In the genomic region with DNA sequence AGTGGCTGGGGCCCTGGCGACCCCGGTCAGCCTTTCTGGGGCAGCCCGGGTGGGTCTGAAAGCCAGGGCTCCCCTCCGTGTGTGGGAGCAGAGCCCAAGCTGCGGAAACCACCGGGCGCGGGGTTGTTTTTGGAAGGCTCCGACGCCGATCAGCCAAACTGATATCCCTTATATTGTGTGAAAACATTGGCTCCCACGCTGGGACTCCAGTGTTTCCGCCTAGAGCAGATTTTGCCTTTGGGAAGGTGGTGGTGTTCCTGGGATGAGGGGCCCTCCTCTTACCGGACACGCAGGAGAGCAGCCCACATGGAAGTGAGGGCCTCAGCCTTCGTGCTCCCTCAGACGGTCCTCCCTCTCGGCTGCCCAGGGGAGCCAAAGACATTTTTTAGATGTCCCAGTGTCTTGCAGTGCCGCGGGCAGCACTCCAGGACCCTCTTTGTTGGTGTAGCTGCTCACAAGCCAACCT, we compare ENCODE assay signal across 12 cellular contexts. TPM values are rescaled to one million over a fixed set of nuclear protein-coding genes. Genes with fewer than 3 reads are reported as not detected.
DNase-seq lines count a peak whose midpoint lies in the region; ATAC-seq and TF ChIP-seq lines count a peak whose summit lies in the region.
"Had no signal": no experiment of that assay in that cellular context is flagged by ENCODE, and none has a peak within 500 bp of the region (broad histone marks: within the 10 kb centered on the region; RNA-seq: fewer than 3 reads in every experiment).

No MANE protein-coding gene starts in this region.

- H3K36me3 ChIP-seq in body of pancreas (replicated peaks in 1 of 2; ENCODE audit: insufficient read depth in 1 of 2, low read depth in 2 of 2) (no peaks in the 10 kb centered on the region), right atrium auricular region (no peaks in the 10 kb centered on the region), rectal smooth muscle tissue (ENCODE audit: control insufficient read depth, insufficient read depth, low read length) (no peaks in the 10 kb centered on the region), upper lobe of right lung (no peaks in the 10 kb centered on the region)

- no peak for DNase-seq in body of pancreas
- no peak for DNase-seq in right atrium auricular region (ENCODE audit: low spot score)
- DNase-seq in upper lobe of right lung = no peak
- no peak for DNase-seq in NCI-H187 treated with DMSO at 0.1 percent for 48 hours (lab: John Stamatoyannopoulos, UW)
- no peak for DNase-seq in effector CD4-positive, alpha-beta T cell
- DNase-seq: activated naive CD4-positive, alpha-beta T cell treated with anti-CD3 and anti-CD28 coated beads, Interleukin-2, amount 50 U/mL, for 16 hours; MG63; NCI-H1694 treated with DMSO at 0.1 percent for 48 hours; SHP77 had no signal

- TF ChIP-seq CTCF in body of pancreas (IDR thresholded peaks at IDR 0.05) (no peak), right atrium auricular region (IDR thresholded peaks at IDR 0.05) (no peak), upper lobe of right lung (IDR thresholded peaks at IDR 0.05) (no peak)

- no peak for ATAC-seq in body of pancreas
- ATAC-seq in upper lobe of right lung = no peak
- no peak for ATAC-seq in GM21786 (IDR thresholded peaks at IDR 0.05; ENCODE audit: unreplicated experiment)
- ATAC-seq: GM23338 had no signal

- H3K27ac ChIP-seq in body of pancreas (peak overlapping the region in 3 of 4 donors; percentile 8 to 63 (median 43)), right atrium auricular region (peak overlapping the region; percentile 87 to 92), rectal smooth muscle tissue (ENCODE audit: low read depth, low read length) (peak overlapping the region; percentile 15), upper lobe of right lung (peak overlapping the region; percentile 73)

- no peaks in the 10 kb centered on the region for H3K27me3 ChIP-seq in body of pancreas
- no peaks in the 10 kb centered on the region for H3K27me3 ChIP-seq in right atrium auricular region
- H3K27me3 ChIP-seq in rectal smooth muscle tissue (ENCODE audit: control insufficient read depth, insufficient read depth, low read length) = no peaks in the 10 kb centered on the region
- no peaks in the 10 kb centered on the region for H3K27me3 ChIP-seq in upper lobe of right lung
- H3K27me3 ChIP-seq: MG63 had no signal

- H3K9ac ChIP-seq in rectal smooth muscle tissue (ENCODE audit: low read length) = no peak overlapping the region

- intact Hi-C loops in body of pancreas (cut with DNase I) = no loop called here
- intact Hi-C loops in upper lobe of right lung (cut with DNase I) = no loop called here

- H3K4me3 ChIP-seq in body of pancreas = no peak overlapping the region
- peak overlapping the region in 1 of 2 donors; percentile 11 for H3K4me3 ChIP-seq in right atrium auricular region
- H3K4me3 ChIP-seq in rectal smooth muscle tissue (ENCODE audit: low read length) = no peak overlapping the region
- no peak overlapping the region for H3K4me3 ChIP-seq in upper lobe of right lung
- H3K4me3 ChIP-seq: GM23338, MG63 had no signal

- 79 to 87% methylated on average over 19 to 20 of the region's 20 CpGs for WGBS in body of pancreas, 2 donors

- TF ChIP-seq POLR2A in body of pancreas (IDR thresholded peaks at IDR 0.05) = no peak

- H3K4me1 ChIP-seq in body of pancreas = no peaks in the 10 kb centered on the region
- peaks cover 0 to 40% of the 10 kb centered on the region in 2 donors for H3K4me1 ChIP-seq in right atrium auricular region
- no peaks in the 10 kb centered on the region for H3K4me1 ChIP-seq in rectal smooth muscle tissue (ENCODE audit: control insufficient read depth, insufficient read depth, low read length)
- no peaks in the 10 kb centered on the region for H3K4me1 ChIP-seq in upper lobe of right lung

- H3K9me3 ChIP-seq in body of pancreas (no peaks in the 10 kb centered on the region), right atrium auricular region (no peaks in the 10 kb centered on the region), upper lobe of right lung (no peaks in the 10 kb centered on the region)
- H3K9me3 ChIP-seq: MG63 had no signal

RNA-seq across cellular contexts. Expression of a gene that starts 54.3 kb away (rescaled TPM):
- total RNA-seq in body of pancreas (1 to 10 TPM in 1 of 2 donors, not detected in 1; 3.6 TPM), right atrium auricular region (10 to 100 TPM in 1 of 2 donors, 1 to 10 TPM in 1; 5.1 to 12.0 TPM), upper lobe of right lung (1.0 TPM)

Comparison
In these comparisons a context has a peak if more than half of its experiments do, and no peak if none do; other contexts are left out.
1. H3K27ac ChIP-seq: peak in every context shown above with its lines; median percentile 90 in right atrium auricular region; 73 in upper lobe of right lung; 43 in body of pancreas; 15 in rectal smooth muscle tissue.